In the genomic region with DNA sequence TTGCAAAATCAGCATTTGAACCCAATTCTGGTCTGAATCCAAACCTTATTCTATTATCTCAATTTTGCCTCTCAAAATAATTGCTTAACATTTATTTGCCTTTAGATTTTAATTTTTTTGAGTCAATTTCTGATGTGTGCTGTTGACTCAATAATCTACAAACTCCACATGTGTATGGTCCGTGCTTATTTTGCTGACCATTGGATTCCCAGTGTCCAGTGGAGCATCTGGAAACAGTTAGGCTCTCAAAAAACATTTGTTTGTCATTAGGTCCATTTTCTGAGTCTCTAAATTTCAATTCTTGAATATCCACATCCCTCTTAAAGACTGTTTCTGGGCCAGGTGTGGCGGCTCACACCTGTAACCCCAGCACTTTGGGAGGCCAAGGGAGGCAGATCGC, we compare ENCODE assay signal across 17 cellular contexts.
"Had no signal": no experiment of that assay in that cellular context is flagged by ENCODE, and none has a peak within 500 bp of the region (broad histone marks: within the 10 kb centered on the region; RNA-seq: fewer than 3 reads in every experiment).

No MANE protein-coding gene starts in this region.

- FAIRE-seq: TTC549 had no signal

- H3K9me3 ChIP-seq: mucosa of descending colon, stomach had no signal

- H3K4me1 ChIP-seq: stomach had no signal

- ATAC-seq: activated CD8-positive, alpha-beta memory T cell treated with anti-CD3 and anti-CD28 coated beads, Interleukin-2, amount 10 ng/mL, durations not matched to agents 7 days and 5 days; effector memory CD8-positive, alpha-beta T cell; left ventricle myocardium superior; mucosa of descending colon; stimulated activated effector memory CD8-positive, alpha-beta T cell treated with anti-CD3 and anti-CD28 coated beads, Interleukin-12 subunit alpha, Interleukin-12 subunit beta, amount 100 ng/mL, for 72 hours had no signal

- DNase-seq: activated CD4-positive, alpha-beta memory T cell treated with anti-CD3 and anti-CD28 coated beads for 36 hours; activated CD4-positive, alpha-beta T cell treated with anti-CD3 and anti-CD28 coated beads for 4 hours; activated CD8-positive, alpha-beta memory T cell treated with anti-CD3 and anti-CD28 coated beads, Interleukin-2, amount 10 ng/mL, durations not matched to agents 7 days and 5 days; activated naive CD8-positive, alpha-beta T cell treated with anti-CD3 and anti-CD28 coated beads for 36 hours; amygdala; dermis blood vessel endothelial cell; effector memory CD8-positive, alpha-beta T cell; immature natural killer cell; left ventricle myocardium superior; mucosa of descending colon; naive B cell; stimulated activated CD4-positive, alpha-beta T cell treated with anti-CD3 and anti-CD28 coated beads, Interleukin-4, amount 100 ng/mL, for 1 hour; stomach had no signal

- H3K27me3 ChIP-seq: cardiac muscle cell, stomach had no signal

- H3K36me3 ChIP-seq: cardiac muscle cell, stomach had no signal

- H3K4me3 ChIP-seq: cardiac muscle cell, mucosa of descending colon, skin epidermis, stomach had no signal

- H3K27ac ChIP-seq: cardiac muscle cell, skin epidermis, stomach had no signal
